Comparison of ENCODE assay signal across 20 cellular contexts in the genomic region with DNA sequence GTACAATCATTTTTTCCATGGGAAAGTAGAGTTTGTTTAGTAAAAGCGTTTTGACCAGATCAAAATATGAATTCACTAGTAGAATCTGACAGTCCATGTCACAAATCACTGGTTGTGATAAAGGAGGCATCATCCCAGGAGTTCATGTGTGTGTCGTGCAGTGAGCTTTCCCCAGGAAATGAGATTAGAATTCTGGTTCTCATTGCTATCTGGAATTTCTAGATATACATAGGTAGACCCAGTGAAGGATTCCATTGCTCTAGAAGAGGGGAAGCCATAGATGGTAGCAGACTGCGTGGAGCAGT.
A peak's percentile ranks its signal among the peaks of the same experiment; 100 is the strongest.
DNase-seq lines count a peak whose midpoint lies in the region; ATAC-seq and TF ChIP-seq lines count a peak whose summit lies in the region.
"Had no signal": no experiment of that assay in that cellular context is flagged by ENCODE, and none has a peak within 500 bp of the region (broad histone marks: within the 10 kb centered on the region; RNA-seq: fewer than 3 reads in every experiment).

No MANE protein-coding gene starts in this region.

- ATAC-seq in activated naive CD4-positive, alpha-beta T cell treated with anti-CD3 and anti-CD28 coated beads, Interleukin-2, amount 50 U/mL, for 72 hours = peak; percentile 18 to 56
- ATAC-seq in GM19035 (IDR thresholded peaks at IDR 0.05; ENCODE audit: unreplicated experiment) = no peak

- no peaks in the 10 kb centered on the region for H3K36me3 Mint-ChIP-seq in activated naive CD4-positive, alpha-beta T cell treated with anti-CD3 and anti-CD28 coated beads, Interleukin-2, amount 50 U/mL, for 72 hours
- no peaks in the 10 kb centered on the region for H3K36me3 Mint-ChIP-seq in activated naive CD8-positive, alpha-beta T cell treated with anti-CD3 and anti-CD28 coated beads for 36 hours
- peaks cover 3% of the 10 kb centered on the region for H3K36me3 Mint-ChIP-seq in neural progenitor cell
- H3K36me3 Mint-ChIP-seq: CD8-positive, alpha-beta memory T cell had no signal

- peaks cover 28% of the 10 kb centered on the region for H3F3A ChIP-seq in neural progenitor cell (ENCODE audit: low read depth)

- no peaks in the 10 kb centered on the region for H3K79me2 ChIP-seq in neural progenitor cell (ENCODE audit: low read depth)

- peak overlapping the region; percentile 57 for H3K4me2 ChIP-seq in neural progenitor cell

- no peak overlapping the region for H3K4me3 Mint-ChIP-seq in activated naive CD8-positive, alpha-beta T cell treated with anti-CD3 and anti-CD28 coated beads for 36 hours
- no peak overlapping the region for H3K4me3 Mint-ChIP-seq in neural progenitor cell
- H3K4me3 Mint-ChIP-seq: B cell; CD8-positive, alpha-beta memory T cell had no signal

- H3K27me3 Mint-ChIP-seq in activated naive CD8-positive, alpha-beta T cell treated with anti-CD3 and anti-CD28 coated beads for 36 hours = no peaks in the 10 kb centered on the region
- peaks cover 23% of the 10 kb centered on the region for H3K27me3 Mint-ChIP-seq in neural progenitor cell (ENCODE audit: insufficient read depth, low read depth)

- peaks cover 8% of the 10 kb centered on the region for H4K20me1 ChIP-seq in neural progenitor cell (ENCODE audit: low read depth)

- no peak overlapping the region for H2AFZ ChIP-seq in neural progenitor cell (replicated peaks)

- DNase-seq in NCI-H2227 treated with DMSO at 0.1 percent for 48 hours (lab: John Stamatoyannopoulos, UW) (peak; percentile 64), NCI-H2227 (lab: John Stamatoyannopoulos, UW; ENCODE audit: unreplicated experiment) (no peak), neural progenitor cell (ENCODE audit: low spot score) (no peak), ecto neural progenitor cell (ENCODE audit: low spot score) (no peak)
- no peak for DNase-seq in activated naive CD4-positive, alpha-beta T cell treated with anti-CD3 and anti-CD28 coated beads, Interleukin-2, amount 50 U/mL, for 72 hours (ENCODE audit: low spot score in 2 of 2)
- no peak for DNase-seq in activated naive CD4-positive, alpha-beta T cell treated with anti-CD3 and anti-CD28 coated beads, Interleukin-2, amount 50 U/mL, for 16 hours
- DNase-seq in activated naive CD8-positive, alpha-beta T cell treated with anti-CD3 and anti-CD28 coated beads for 36 hours = no peak
- DNase-seq: CD8-positive, alpha-beta memory T cell; DMS79; HCEC 1CT; Karpas-422; MM.1S; NCI-H1105 treated with DMSO at 0.1 percent for 48 hours; NCI-H1694 treated with DMSO at 0.1 percent for 48 hours; NCI-H2107; NCI-H526 treated with DMSO at 0.1 percent for 48 hours had no signal

- peak overlapping the region in 1 of 2 donors; percentile 38 for H3K27ac Mint-ChIP-seq in activated naive CD4-positive, alpha-beta T cell treated with anti-CD3 and anti-CD28 coated beads, Interleukin-2, amount 50 U/mL, for 72 hours
- peak overlapping the region; percentile 42 for H3K27ac Mint-ChIP-seq in activated naive CD8-positive, alpha-beta T cell treated with anti-CD3 and anti-CD28 coated beads for 36 hours
- H3K27ac Mint-ChIP-seq in neural progenitor cell = no peak overlapping the region
- H3K27ac Mint-ChIP-seq: B cell had no signal

- H3K9me3 Mint-ChIP-seq in activated naive CD4-positive, alpha-beta T cell treated with anti-CD3 and anti-CD28 coated beads, Interleukin-2, amount 50 U/mL, for 72 hours = no peaks in the 10 kb centered on the region
- H3K9me3 Mint-ChIP-seq in activated naive CD8-positive, alpha-beta T cell treated with anti-CD3 and anti-CD28 coated beads for 36 hours = no peaks in the 10 kb centered on the region
- H3K9me3 Mint-ChIP-seq in neural progenitor cell = no peaks in the 10 kb centered on the region
- H3K9me3 Mint-ChIP-seq: CD8-positive, alpha-beta memory T cell had no signal

- TF ChIP-seq CTCF in neural progenitor cell (IDR thresholded peaks at IDR 0.05) = no peak

- H3K9ac ChIP-seq in neural progenitor cell = no peak overlapping the region

- no peaks in the 10 kb centered on the region for H3K36me3 ChIP-seq in neural progenitor cell
- H3K36me3 ChIP-seq: SJCRH30 had no signal

- no peak overlapping the region for H3K27ac ChIP-seq in neural progenitor cell
- H3K27ac ChIP-seq: 22Rv1 had no signal

- no peak overlapping the region for H3K4me3 ChIP-seq in neural progenitor cell

- H3K9me3 ChIP-seq in neural progenitor cell (ENCODE audit: low read depth) = no peaks in the 10 kb centered on the region
- H3K9me3 ChIP-seq: SJCRH30 had no signal

- H3K4me1 ChIP-seq in neural progenitor cell = peaks cover 55% of the 10 kb centered on the region

- peaks cover 82% of the 10 kb centered on the region for H3K27me3 ChIP-seq in neural progenitor cell
- H3K27me3 ChIP-seq: SJCRH30 had no signal

- peaks cover 55% of the 10 kb centered on the region for H3K4me1 Mint-ChIP-seq in activated naive CD8-positive, alpha-beta T cell treated with anti-CD3 and anti-CD28 coated beads for 36 hours
- H3K4me1 Mint-ChIP-seq in neural progenitor cell = peaks cover 62% of the 10 kb centered on the region
